ENCODE assay signal across 8 cellular contexts in the genomic region with DNA sequence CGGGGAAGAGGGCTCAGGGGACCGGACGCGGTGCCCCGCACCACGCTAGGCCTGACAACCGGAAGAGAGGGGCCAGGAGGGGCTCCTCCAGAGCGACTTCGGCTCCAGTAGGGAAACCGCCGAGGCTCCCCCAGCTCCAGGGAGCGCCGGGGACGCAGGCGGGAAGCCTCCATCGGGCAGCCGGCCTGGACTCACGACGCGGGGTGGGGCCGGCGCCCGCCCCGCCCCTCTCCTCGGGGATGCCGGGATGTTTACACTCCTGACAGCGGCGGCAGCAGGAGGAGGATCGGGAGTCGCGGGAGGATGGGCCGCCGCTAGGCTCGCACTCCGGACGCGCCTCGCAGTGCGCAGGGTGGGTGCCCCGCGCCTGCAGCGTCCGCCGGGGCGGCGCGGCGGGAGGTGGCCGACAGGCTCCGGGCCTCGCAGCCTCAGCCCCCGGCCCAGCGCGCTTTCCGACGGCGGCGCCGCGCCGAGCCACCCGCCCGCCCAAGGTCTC. TPM values are rescaled to one million over a fixed set of nuclear protein-coding genes. Genes with fewer than 3 reads are reported as not detected.
DNase-seq lines count a peak whose midpoint lies in the region; ATAC-seq and TF ChIP-seq lines count a peak whose summit lies in the region.

A gene (plus strand): TSS at position 254 of the 496 bp plus-strand sequence. CDS start 75,583 bp downstream, outside the sequence.

- H3K27me3 ChIP-seq in WERI-Rb-1 (ENCODE audit: insufficient read depth, low read depth, severe bottlenecking), result no peaks in the 10 kb centered on the region
- no peaks in the 10 kb centered on the region for H3K27me3 ChIP-seq in smooth muscle cell (ENCODE audit: low read depth)

- peak; percentile 90 for DNase-seq in AG08396 (ENCODE audit: low spot score)
- DNase-seq in NCI-H2196 treated with DMSO at 0.1 percent for 48 hours (lab: John Stamatoyannopoulos, UW; ENCODE audit: unreplicated experiment), result peak; percentile 64
- DNase-seq in WERI-Rb-1, result peak; percentile 96
- peak; percentile 33 to 35 for DNase-seq in central memory CD8-positive, alpha-beta T cell (ENCODE audit: low spot score in 2 of 2)
- DNase-seq in inferior parietal cortex (ENCODE audit: extremely low spot score), result peak; percentile 78
- peak; percentile 49 for DNase-seq in smooth muscle cell (lab: John Stamatoyannopoulos, UW; ENCODE audit: unreplicated experiment)

- H3F3A ChIP-seq in smooth muscle cell (ENCODE audit: low read depth), result peaks cover 14% of the 10 kb centered on the region

- peak; percentile 33 for ATAC-seq in GM18873 (IDR thresholded peaks at IDR 0.05; ENCODE audit: low FRiP score, unreplicated experiment)
- peak; percentile 43 for ATAC-seq in HG03108 (IDR thresholded peaks at IDR 0.05; ENCODE audit: unreplicated experiment)
- peak; percentile 29 for ATAC-seq in central memory CD8-positive, alpha-beta T cell (replicated peaks; ENCODE audit: extremely low read depth, poor library complexity, severe bottlenecking)

- no peaks in the 10 kb centered on the region for H3K9me3 Mint-ChIP-seq in central memory CD8-positive, alpha-beta T cell

- H3K4me1 Mint-ChIP-seq in central memory CD8-positive, alpha-beta T cell, result peaks cover 49% of the 10 kb centered on the region

- peak within 1 kb of the TSS; percentile 84 for H3K4me2 ChIP-seq in smooth muscle cell

- H3K79me2 ChIP-seq in smooth muscle cell (ENCODE audit: low read depth), result peaks cover 34% of the 10 kb centered on the region

- peaks cover 17% of the 10 kb centered on the region for H3K4me1 ChIP-seq in smooth muscle cell (ENCODE audit: low read depth)

- under 1% methylated on average over 47 of the region's 63 CpGs for WGBS in smooth muscle cell (ENCODE audit: low lambda C conversion rate)

- H3K4me3 ChIP-seq in WERI-Rb-1 (ENCODE audit: low read depth, low read length), result peak within 1 kb of the TSS; percentile 75
- H3K4me3 ChIP-seq in smooth muscle cell, result peak within 1 kb of the TSS; percentile 92

- no peaks in the 10 kb centered on the region for H3K27me3 Mint-ChIP-seq in central memory CD8-positive, alpha-beta T cell

- TF ChIP-seq CTCF in WERI-Rb-1 (IDR thresholded peaks at IDR 0.05; ENCODE audit: low read depth, low read length) (peak; percentile 12; the same call in 1 of the 2 replicates), smooth muscle cell (IDR thresholded peaks at IDR 0.05; ENCODE audit: borderline replicate concordance, insufficient read depth, poor library complexity, severe bottlenecking) (no peak)

- H3K9ac ChIP-seq in smooth muscle cell (ENCODE audit: low read depth), result peak within 1 kb of the TSS; percentile 70

- H3K9me3 ChIP-seq in WERI-Rb-1 (ENCODE audit: severe bottlenecking) (no peaks in the 10 kb centered on the region), smooth muscle cell (replicated peaks; ENCODE audit: low read depth) (no peaks in the 10 kb centered on the region)

- H3K27ac ChIP-seq in WERI-Rb-1 (peak within 1 kb of the TSS; percentile 88), smooth muscle cell (ENCODE audit: low read depth) (peak within 1 kb of the TSS; percentile 90)

- H3K36me3 ChIP-seq in WERI-Rb-1, result no peaks in the 10 kb centered on the region
- no peaks in the 10 kb centered on the region for H3K36me3 ChIP-seq in smooth muscle cell (ENCODE audit: low read depth)

- H3K36me3 Mint-ChIP-seq in central memory CD8-positive, alpha-beta T cell (ENCODE audit: insufficient read depth), result peaks cover 24% of the 10 kb centered on the region

- peak within 1 kb of the TSS; percentile 92 for H2AFZ ChIP-seq in smooth muscle cell (ENCODE audit: low read depth)

- peaks cover 7% of the 10 kb centered on the region for H4K20me1 ChIP-seq in smooth muscle cell (ENCODE audit: low read depth)

- H3K27ac Mint-ChIP-seq in central memory CD8-positive, alpha-beta T cell (ENCODE audit: low read depth), result peak within 1 kb of the TSS; percentile 99

- H3K4me3 Mint-ChIP-seq in central memory CD8-positive, alpha-beta T cell, result peak within 1 kb of the TSS; percentile 99

RNA-seq across cellular contexts. Expression of the gene that starts here (rescaled TPM):
- total RNA-seq in smooth muscle cell, result 141 and 148 TPM in 2 replicates
- 26.1 and 33.7 TPM in 2 replicates for polyA plus RNA-seq in smooth muscle cell

Comparison
In these comparisons a context has a peak if more than half of its experiments do, and no peak if none do; other contexts are left out.
1. Peak in every context shown above with its lines: DNase-seq, ATAC-seq, H3K4me3 ChIP-seq and H3K27ac ChIP-seq.
2. DNase-seq: peak in every context shown above with its lines; median percentile 96 in WERI-Rb-1; 90 in AG08396; 78 in inferior parietal cortex; 64 in NCI-H2196 treated with DMSO at 0.1 percent for 48 hours; 49 in smooth muscle cell; 34 in central memory CD8-positive, alpha-beta T cell.